ENCODE assay signal across 1 cellular context in genomic region chr4:124931050-124931449, GRCh38.
TF ChIP-seq lines count a peak whose summit lies in the region.

No MANE protein-coding gene starts in this region.

TF ChIP-seq in GM23338, 12 proteins besides CTCF, POLR2A, EP300 and RAD21:
- TF ChIP-seq REST (IDR thresholded peaks at IDR 0.05; ENCODE audit: unreplicated experiment) (no peak), POLR2AphosphoS5 (IDR thresholded peaks at IDR 0.05; ENCODE audit: low read depth) (no peak), ZNF331 (CRISPR knock-in tag; IDR thresholded peaks at IDR 0.05; ENCODE audit: low read depth) (no peak), ZNF462 (CRISPR knock-in tag; IDR thresholded peaks at IDR 0.05) (no peak), ZNF114 (CRISPR knock-in tag; IDR thresholded peaks at IDR 0.05) (no peak), JUNB (IDR thresholded peaks at IDR 0.05; ENCODE audit: unreplicated experiment) (no peak), ETS1 (IDR thresholded peaks at IDR 0.05) (no peak), EZH2phosphoT487 (IDR thresholded peaks at IDR 0.05; ENCODE audit: unreplicated experiment) (no peak), NANOG (IDR thresholded peaks at IDR 0.05; ENCODE audit: borderline replicate concordance) (no peak), CREB1 (CRISPR knock-in tag; IDR thresholded peaks at IDR 0.05; ENCODE audit: low read depth) (no peak), STAT1 (IDR thresholded peaks at IDR 0.05; ENCODE audit: unreplicated experiment) (no peak), EZH2 (IDR thresholded peaks at IDR 0.05; ENCODE audit: low read depth, unreplicated experiment) (no peak)
TF ChIP-seq in GM23338: peak in this region for 0.
